Comparison of ENCODE assay signal across 1 cellular context in the genomic region with DNA sequence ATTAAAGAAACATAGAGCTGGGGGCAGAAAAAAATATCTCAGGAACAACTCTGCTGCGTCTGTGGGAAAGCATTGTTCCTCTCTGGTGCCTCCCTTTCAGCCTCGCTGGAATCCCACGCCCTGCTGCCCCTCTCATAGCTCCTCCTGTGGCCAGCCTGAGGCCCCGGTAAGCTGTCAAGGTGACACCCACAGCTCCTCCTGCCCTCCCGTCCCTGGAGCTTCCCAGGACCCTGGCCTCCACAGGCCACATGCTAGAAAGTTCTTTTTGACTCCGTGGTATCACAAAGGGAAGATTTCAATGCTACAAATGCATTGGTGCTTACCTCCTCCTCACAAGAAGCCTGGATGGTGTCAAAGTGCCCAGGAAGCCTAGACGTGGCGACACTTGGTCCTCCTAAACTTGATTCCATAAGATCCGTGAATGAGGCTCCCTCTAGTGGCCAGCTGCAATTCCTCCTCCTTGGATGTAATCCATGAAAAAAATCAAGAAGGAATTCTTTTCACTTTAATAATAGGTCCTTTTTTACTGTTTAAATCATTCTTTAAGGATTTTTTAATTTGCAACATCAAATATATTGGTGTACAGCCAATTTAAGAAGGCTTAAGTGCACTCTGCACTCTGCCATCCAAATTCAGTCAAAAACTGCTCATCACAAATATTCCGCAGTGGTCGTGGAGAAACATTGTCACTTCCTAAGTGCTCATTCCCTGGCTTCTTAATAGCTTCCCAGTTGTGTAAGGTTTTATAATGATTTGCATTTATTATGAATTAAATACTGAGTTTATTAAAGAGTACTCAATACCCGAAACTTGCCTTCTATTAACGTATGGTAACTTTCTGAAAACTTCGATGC.
TF ChIP-seq lines count a peak whose summit lies in the region.

No MANE protein-coding gene starts in this region.

TF ChIP-seq in GM23338, 12 proteins besides CTCF, POLR2A, EP300 and RAD21 (continued from another document):
- TF ChIP-seq, protein P1, sequence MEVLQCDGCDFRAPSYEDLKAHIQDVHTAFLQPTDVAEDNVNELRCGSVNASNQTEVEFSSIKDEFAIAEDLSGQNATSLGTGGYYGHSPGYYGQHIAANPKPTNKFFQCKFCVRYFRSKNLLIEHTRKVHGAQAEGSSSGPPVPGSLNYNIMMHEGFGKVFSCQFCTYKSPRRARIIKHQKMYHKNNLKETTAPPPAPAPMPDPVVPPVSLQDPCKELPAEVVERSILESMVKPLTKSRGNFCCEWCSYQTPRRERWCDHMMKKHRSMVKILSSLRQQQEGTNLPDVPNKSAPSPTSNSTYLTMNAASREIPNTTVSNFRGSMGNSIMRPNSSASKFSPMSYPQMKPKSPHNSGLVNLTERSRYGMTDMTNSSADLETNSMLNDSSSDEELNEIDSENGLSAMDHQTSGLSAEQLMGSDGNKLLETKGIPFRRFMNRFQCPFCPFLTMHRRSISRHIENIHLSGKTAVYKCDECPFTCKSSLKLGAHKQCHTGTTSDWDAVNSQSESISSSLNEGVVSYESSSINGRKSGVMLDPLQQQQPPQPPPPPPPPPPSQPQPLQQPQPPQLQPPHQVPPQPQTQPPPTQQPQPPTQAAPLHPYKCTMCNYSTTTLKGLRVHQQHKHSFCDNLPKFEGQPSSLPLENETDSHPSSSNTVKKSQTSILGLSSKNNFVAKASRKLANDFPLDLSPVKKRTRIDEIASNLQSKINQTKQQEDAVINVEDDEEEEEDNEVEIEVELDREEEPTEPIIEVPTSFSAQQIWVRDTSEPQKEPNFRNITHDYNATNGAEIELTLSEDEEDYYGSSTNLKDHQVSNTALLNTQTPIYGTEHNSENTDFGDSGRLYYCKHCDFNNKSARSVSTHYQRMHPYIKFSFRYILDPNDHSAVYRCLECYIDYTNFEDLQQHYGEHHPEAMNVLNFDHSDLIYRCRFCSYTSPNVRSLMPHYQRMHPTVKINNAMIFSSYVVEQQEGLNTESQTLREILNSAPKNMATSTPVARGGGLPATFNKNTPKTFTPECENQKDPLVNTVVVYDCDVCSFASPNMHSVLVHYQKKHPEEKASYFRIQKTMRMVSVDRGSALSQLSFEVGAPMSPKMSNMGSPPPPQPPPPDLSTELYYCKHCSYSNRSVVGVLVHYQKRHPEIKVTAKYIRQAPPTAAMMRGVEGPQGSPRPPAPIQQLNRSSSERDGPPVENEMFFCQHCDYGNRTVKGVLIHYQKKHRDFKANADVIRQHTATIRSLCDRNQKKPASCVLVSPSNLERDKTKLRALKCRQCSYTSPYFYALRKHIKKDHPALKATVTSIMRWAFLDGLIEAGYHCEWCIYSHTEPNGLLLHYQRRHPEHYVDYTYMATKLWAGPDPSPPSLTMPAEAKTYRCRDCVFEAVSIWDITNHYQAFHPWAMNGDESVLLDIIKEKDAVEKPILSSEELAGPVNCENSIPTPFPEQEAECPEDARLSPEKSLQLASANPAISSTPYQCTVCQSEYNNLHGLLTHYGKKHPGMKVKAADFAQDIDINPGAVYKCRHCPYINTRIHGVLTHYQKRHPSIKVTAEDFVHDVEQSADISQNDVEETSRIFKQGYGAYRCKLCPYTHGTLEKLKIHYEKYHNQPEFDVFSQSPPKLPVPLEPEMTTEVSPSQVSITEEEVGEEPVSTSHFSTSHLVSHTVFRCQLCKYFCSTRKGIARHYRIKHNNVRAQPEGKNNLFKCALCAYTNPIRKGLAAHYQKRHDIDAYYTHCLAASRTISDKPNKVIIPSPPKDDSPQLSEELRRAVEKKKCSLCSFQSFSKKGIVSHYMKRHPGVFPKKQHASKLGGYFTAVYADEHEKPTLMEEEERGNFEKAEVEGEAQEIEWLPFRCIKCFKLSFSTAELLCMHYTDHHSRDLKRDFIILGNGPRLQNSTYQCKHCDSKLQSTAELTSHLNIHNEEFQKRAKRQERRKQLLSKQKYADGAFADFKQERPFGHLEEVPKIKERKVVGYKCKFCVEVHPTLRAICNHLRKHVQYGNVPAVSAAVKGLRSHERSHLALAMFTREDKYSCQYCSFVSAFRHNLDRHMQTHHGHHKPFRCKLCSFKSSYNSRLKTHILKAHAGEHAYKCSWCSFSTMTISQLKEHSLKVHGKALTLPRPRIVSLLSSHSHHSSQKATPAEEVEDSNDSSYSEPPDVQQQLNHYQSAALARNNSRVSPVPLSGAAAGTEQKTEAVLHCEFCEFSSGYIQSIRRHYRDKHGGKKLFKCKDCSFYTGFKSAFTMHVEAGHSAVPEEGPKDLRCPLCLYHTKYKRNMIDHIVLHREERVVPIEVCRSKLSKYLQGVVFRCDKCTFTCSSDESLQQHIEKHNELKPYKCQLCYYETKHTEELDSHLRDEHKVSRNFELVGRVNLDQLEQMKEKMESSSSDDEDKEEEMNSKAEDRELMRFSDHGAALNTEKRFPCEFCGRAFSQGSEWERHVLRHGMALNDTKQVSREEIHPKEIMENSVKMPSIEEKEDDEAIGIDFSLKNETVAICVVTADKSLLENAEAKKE (CRISPR knock-in tag; IDR thresholded peaks at IDR 0.05): peak; percentile 48; the same call in 1 of the 2 replicates
